ENCODE assay signal across 19 cellular contexts in the genomic region with DNA sequence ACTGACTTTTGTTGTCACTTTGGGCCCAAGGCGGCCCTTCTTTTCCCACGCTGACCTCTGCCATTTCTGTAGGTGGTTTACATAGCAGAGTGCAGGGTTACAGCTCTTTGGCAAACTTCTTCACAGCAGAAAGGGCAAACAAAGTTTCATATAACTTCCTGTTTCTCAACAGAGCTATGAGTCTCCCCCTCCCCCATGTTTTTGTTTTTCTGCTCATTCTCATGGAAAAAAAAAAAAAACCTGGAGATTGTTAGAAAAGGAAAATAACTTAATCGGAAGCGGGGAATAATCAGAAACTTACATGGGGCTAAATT.
DNase-seq lines count a peak whose midpoint lies in the region; ATAC-seq, FAIRE-seq and TF ChIP-seq lines count a peak whose summit lies in the region.
"Had no signal": no experiment of that assay in that cellular context is flagged by ENCODE, and none has a peak within 500 bp of the region (broad histone marks: within the 10 kb centered on the region; RNA-seq: fewer than 3 reads in every experiment).

No MANE protein-coding gene starts in this region.

- H3K9me3 Mint-ChIP-seq in type B pancreatic cell = peaks cover 3% of the 10 kb centered on the region
- H3K9me3 Mint-ChIP-seq: brain had no signal

- POLR2A ChIA-PET in K562 (lab: Yijun Ruan, JAX) = no interaction called here

- H4K5ac ChIP-seq in mesendoderm (ENCODE audit: low read length) = no peak overlapping the region

- no peak overlapping the region for H3K23ac ChIP-seq in mesendoderm (ENCODE audit: low read length)

- H3K9me3 ChIP-seq in K562 (replicated peaks; ENCODE audit: control insufficient read depth, insufficient read depth, low read depth, low read length) (no peaks in the 10 kb centered on the region), spleen (no peaks in the 10 kb centered on the region)
- H3K9me3 ChIP-seq: vagina had no signal

- H3K36me3 Mint-ChIP-seq in type B pancreatic cell = no peaks in the 10 kb centered on the region
- H3K36me3 Mint-ChIP-seq: brain had no signal

- H2AK5ac ChIP-seq in mesendoderm (ENCODE audit: low read length) = no peak overlapping the region

- H3K27ac Mint-ChIP-seq in type B pancreatic cell = no peak overlapping the region
- H3K27ac Mint-ChIP-seq: activated T-cell treated with anti-CD3 and anti-CD28 coated beads, Interleukin-2, amount 50 U/mL, for 72 hours; naive thymus-derived CD8-positive, alpha-beta T cell had no signal

- no peak overlapping the region for H3K4ac ChIP-seq in mesendoderm (ENCODE audit: low read depth, low read length)

- H4K20me1 ChIP-seq in K562 (replicated peaks; ENCODE audit: control insufficient read depth, insufficient read depth, low read length) = no peaks in the 10 kb centered on the region

- TF ChIP-seq CTCF in K562 (IDR thresholded peaks at IDR 0.05 in 2 of 3, conservative IDR thresholded peaks at IDR 0.05 in 1 of 3; ENCODE audit: insufficient read depth in 2 of 3, low read depth in 1 of 3, low read length in 3 of 3) (no peak), type B pancreatic cell (conservative IDR thresholded peaks at IDR 0.05) (no peak), spleen (IDR thresholded peaks at IDR 0.05 in 8 of 11, conservative IDR thresholded peaks at IDR 0.05 in 3 of 11) (no peak)

- TF ChIP-seq RAD21 in K562 (CRISPR knock-in tag; conservative IDR thresholded peaks at IDR 0.05 in 1 of 2, IDR thresholded peaks at IDR 0.05 in 1 of 2) = no peak

- no peak overlapping the region for H4K8ac ChIP-seq in mesendoderm (ENCODE audit: low read depth, low read length)

- H3K4me1 Mint-ChIP-seq in type B pancreatic cell (ENCODE audit: unreplicated experiment) = peaks cover 30% of the 10 kb centered on the region

- WGBS in K562 (ENCODE audit: insufficient coverage, low coverage, missing lambda C conversion rate) = 52% methylated on average over 4 of the region's 4 CpGs
- no CpG with 5 or more reads among the region's 4 CpGs for WGBS in mesendoderm (ENCODE audit: extremely low coverage, insufficient coverage, low lambda C conversion rate)
- WGBS in spleen, 5 donors = 68 to 75% (median 69%) methylated on average over 4 of the region's 4 CpGs

- 0 out of 3 replicates have a peak, but pooled peaks have one; percentile 32 for ATAC-seq in K562
- ATAC-seq in left lobe of liver = no peak
- ATAC-seq in GM21723 (IDR thresholded peaks at IDR 0.05; ENCODE audit: unreplicated experiment) = no peak
- ATAC-seq: activated T-cell treated with anti-CD3 and anti-CD28 coated beads, Interleukin-2, amount 50 U/mL, for 72 hours; naive thymus-derived CD8-positive, alpha-beta T cell had no signal

- no peaks in the 10 kb centered on the region for H3K9me1 ChIP-seq in K562 (ENCODE audit: control insufficient read depth, insufficient read depth, low read length)

- no peak for TF ChIP-seq EP300 in K562 (IDR thresholded peaks at IDR 0.05; ENCODE audit: low read length)

- peak overlapping the region; percentile 83 for H2AFZ ChIP-seq in K562 (ENCODE audit: low read depth, low read length)

- BruUV-seq in K562 (replicated peaks; lab: Mats Ljungman, UMichigan) = no TSS peak

- H3K79me1 ChIP-seq in mesendoderm (ENCODE audit: low read length) = no peaks in the 10 kb centered on the region

- TF ChIP-seq POLR2A in K562 (conservative IDR thresholded peaks at IDR 0.05) = no peak
- TF ChIP-seq POLR2A in spleen (IDR thresholded peaks at IDR 0.05) = no peak

- H3K4me3 ChIP-seq in K562 (no peak overlapping the region), mesendoderm (ENCODE audit: low read length) (no peak overlapping the region), spleen (no peak overlapping the region)
- H3K4me3 ChIP-seq: SK-N-MC, vagina had no signal

- CTCF ChIA-PET in K562 (lab: Yijun Ruan, JAX; ENCODE audit: low intra/inter-chr PET ratio) = interaction anchor here (0.6 kb wide), 1 partner anchor 1919 kb away, joined by 3 read pairs; no protein-coding TSS in a partner anchor

- H3K9ac ChIP-seq in K562 (ENCODE audit: insufficient read depth in 1 of 2, low read depth in 2 of 2, low read length in 2 of 2) (no peak overlapping the region), mesendoderm (ENCODE audit: low read length) (no peak overlapping the region)

- no peak overlapping the region for H3K4me3 Mint-ChIP-seq in type B pancreatic cell
- H3K4me3 Mint-ChIP-seq: activated T-cell treated with anti-CD3 and anti-CD28 coated beads, Interleukin-2, amount 50 U/mL, for 72 hours; brain; naive thymus-derived CD8-positive, alpha-beta T cell had no signal

- H3K27ac ChIP-seq in K562 (ENCODE audit: extremely low read depth, low read depth, low read length) = no peak overlapping the region; the same call in 2 of the 3 replicates
- no peak overlapping the region for H3K27ac ChIP-seq in mesendoderm (ENCODE audit: low read depth, low read length)
- H3K27ac ChIP-seq in spleen = peak overlapping the region in 2 of 8 donors; percentile 3 to 4
- H3K27ac ChIP-seq: SK-N-MC, vagina had no signal

- H3K36me3 ChIP-seq in K562 (ENCODE audit: control insufficient read depth, insufficient read depth, low read length) (no peaks in the 10 kb centered on the region), mesendoderm (ENCODE audit: control insufficient read depth, insufficient read depth, low read length) (no peaks in the 10 kb centered on the region), spleen (no peaks in the 10 kb centered on the region)
- H3K36me3 ChIP-seq: vagina had no signal

- no peak overlapping the region for H3K56ac ChIP-seq in mesendoderm (ENCODE audit: low read length)

- no peaks in the 10 kb centered on the region for H3K27me3 Mint-ChIP-seq in type B pancreatic cell
- H3K27me3 Mint-ChIP-seq: brain had no signal

- H3K4me1 ChIP-seq in K562 (replicated peaks in 1 of 2; ENCODE audit: control insufficient read depth in 2 of 2, insufficient read depth in 2 of 2, low read length in 2 of 2) (no peaks in the 10 kb centered on the region; a peak in 1 of 5 replicates), mesendoderm (ENCODE audit: control insufficient read depth, low read depth, low read length) (no peaks in the 10 kb centered on the region), spleen (no peaks in the 10 kb centered on the region)
- H3K4me1 ChIP-seq: vagina had no signal

- in situ Hi-C loops in K562 (cut with MboI) = no loop called here

- H3K4me2 ChIP-seq in K562 (ENCODE audit: insufficient read depth, low read length) (no peak overlapping the region), mesendoderm (ENCODE audit: low read length) (no peak overlapping the region)

- intact Hi-C loops in K562 (cut with micrococcal nuclease) (no loop called here), spleen (cut with DNase I; ENCODE audit: low total_unique reads) (no loop called here)

- no peaks in the 10 kb centered on the region for H3K27me3 ChIP-seq in K562 (ENCODE audit: control insufficient read depth in 2 of 2, insufficient read depth in 2 of 2, low read length in 2 of 2)
- H3K27me3 ChIP-seq in mesendoderm (ENCODE audit: insufficient read depth, low read length, poor library complexity) = no peaks in the 10 kb centered on the region
- H3K27me3 ChIP-seq in spleen (replicated peaks in 1 of 7) = no peaks in the 10 kb centered on the region
- H3K27me3 ChIP-seq: vagina had no signal

- H3K79me2 ChIP-seq in K562 (ENCODE audit: control insufficient read depth, insufficient read depth, low read length) (no peaks in the 10 kb centered on the region), mesendoderm (ENCODE audit: control insufficient read depth, insufficient read depth, low read length) (no peaks in the 10 kb centered on the region)

- no peak overlapping the region for H2BK120ac ChIP-seq in mesendoderm (ENCODE audit: low read depth, low read length)

- no peak overlapping the region for H2BK5ac ChIP-seq in mesendoderm (ENCODE audit: low read length)

- DNase-seq in AML-193 (lab: John Stamatoyannopoulos, UW) = peak; percentile 16 to 26
- peak; percentile 32 for DNase-seq in HuH-7.5 (ENCODE audit: low spot score)
- peak in 1 of 4 experiments; percentile 8 for DNase-seq in K562 (ENCODE audit: extremely low read depth in 1 of 4, low spot score in 3 of 4)
- DNase-seq in mesendoderm = peak; percentile 0
- DNase-seq in left lobe of liver (ENCODE audit: low spot score) = no peak
- DNase-seq in type B pancreatic cell (ENCODE audit: extremely low spot score, unreplicated experiment) = no peak
- DNase-seq in spleen = no peak
- DNase-seq: activated CD4-positive, alpha-beta T cell treated with anti-CD3 and anti-CD28 coated beads for 1 hour; activated T-cell treated with anti-CD3 and anti-CD28 coated beads, Interleukin-2, amount 50 U/mL, for 72 hours; DMS79 treated with DMSO at 0.1 percent for 48 hours; erythroblast; naive thymus-derived CD8-positive, alpha-beta T cell; NCI-H1105 treated with DMSO at 0.1 percent for 48 hours; NCI-H526 had no signal

- no peak overlapping the region for H3K18ac ChIP-seq in mesendoderm (ENCODE audit: low read length)

- peak; percentile 68 for FAIRE-seq in K562 (lab: Jason Lieb, UNC)
- FAIRE-seq: keratinocyte had no signal

- no peak overlapping the region for H2BK15ac ChIP-seq in mesendoderm (replicated peaks; ENCODE audit: low read depth)

TF ChIP-seq in K562, 482 proteins besides CTCF, POLR2A, EP300 and RAD21:
- TF ChIP-seq ZNF384 (IDR thresholded peaks at IDR 0.05; ENCODE audit: low read depth, low read length) = 0 out of 2 replicates have a peak, but pooled peaks have one; percentile 34
- peak in 1 of 2 experiments; percentile 18; a peak in 1 of 4 replicates for TF ChIP-seq ETV6 (IDR thresholded peaks at IDR 0.05; ENCODE audit: borderline replicate concordance in 1 of 2, low read depth in 2 of 2, low read length in 1 of 2)
- TF ChIP-seq ETV6 (CRISPR knock-in tag; IDR thresholded peaks at IDR 0.05; ENCODE audit: borderline replicate concordance) = no peak
- TF ChIP-seq NR2C2 (CRISPR knock-in tag; IDR thresholded peaks at IDR 0.05) = no peak
- TF ChIP-seq NR2C2 (tag; IDR thresholded peaks at IDR 0.05) = 0 out of 2 replicates have a peak, but pooled peaks have one; percentile 10
- no peak for TF ChIP-seq NFE2L1 (tag; IDR thresholded peaks at IDR 0.05; ENCODE audit: borderline replicate concordance, low read depth)

Comparison
In these comparisons a context has a peak if more than half of its experiments do, and no peak if none do; other contexts are left out.
1. DNase-seq: peak in AML-193 (2 of 2), HuH-7.5 (single experiment) and mesendoderm (single experiment); none in left lobe of liver (single experiment), type B pancreatic cell (single experiment) and spleen (single experiment).